ENCODE assay signal across 1 cellular context in the genomic region with DNA sequence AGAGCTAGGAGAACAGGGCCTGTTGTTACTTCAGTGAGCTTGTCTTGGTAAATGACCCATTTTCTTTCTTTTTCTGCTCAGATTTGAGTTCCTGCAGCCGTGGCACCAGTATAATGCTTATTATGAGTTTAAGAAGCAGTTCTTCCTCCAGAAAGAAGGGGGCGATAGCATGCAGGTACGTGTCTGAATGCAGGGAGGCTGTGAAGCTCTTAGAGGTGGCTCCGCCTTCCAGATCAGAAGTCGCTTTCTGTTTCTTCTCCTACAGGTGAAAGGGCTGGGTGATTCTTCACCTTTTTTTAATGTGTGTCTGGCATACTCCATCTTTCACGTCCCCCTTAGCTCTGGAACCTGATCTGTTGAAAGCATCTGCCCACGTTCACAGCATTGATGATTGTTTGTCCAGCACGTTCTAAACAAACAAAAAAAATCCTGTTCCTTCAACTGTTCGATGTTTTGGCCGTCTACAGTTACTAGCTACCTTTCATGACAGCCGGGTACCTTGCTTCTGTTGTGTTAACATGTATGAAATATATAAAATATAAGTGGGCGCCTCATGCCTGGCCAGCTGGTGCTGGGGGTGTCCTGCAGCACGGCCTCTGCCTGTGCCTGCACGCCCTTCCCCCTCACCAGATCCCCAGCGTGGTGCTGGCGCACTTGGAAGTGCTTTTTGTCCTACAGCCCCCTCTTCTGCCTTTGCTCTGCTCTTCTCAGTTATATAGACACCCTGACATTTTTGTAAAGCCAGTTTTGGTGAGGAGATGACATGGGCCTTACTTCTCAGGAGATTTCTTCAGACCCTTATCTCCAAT.
TF ChIP-seq lines count a peak whose summit lies in the region.

No MANE protein-coding gene starts in this region.

TF ChIP-seq in HCT116, 20 proteins besides CTCF, POLR2A, EP300 and RAD21:
- TF ChIP-seq, protein P1, sequence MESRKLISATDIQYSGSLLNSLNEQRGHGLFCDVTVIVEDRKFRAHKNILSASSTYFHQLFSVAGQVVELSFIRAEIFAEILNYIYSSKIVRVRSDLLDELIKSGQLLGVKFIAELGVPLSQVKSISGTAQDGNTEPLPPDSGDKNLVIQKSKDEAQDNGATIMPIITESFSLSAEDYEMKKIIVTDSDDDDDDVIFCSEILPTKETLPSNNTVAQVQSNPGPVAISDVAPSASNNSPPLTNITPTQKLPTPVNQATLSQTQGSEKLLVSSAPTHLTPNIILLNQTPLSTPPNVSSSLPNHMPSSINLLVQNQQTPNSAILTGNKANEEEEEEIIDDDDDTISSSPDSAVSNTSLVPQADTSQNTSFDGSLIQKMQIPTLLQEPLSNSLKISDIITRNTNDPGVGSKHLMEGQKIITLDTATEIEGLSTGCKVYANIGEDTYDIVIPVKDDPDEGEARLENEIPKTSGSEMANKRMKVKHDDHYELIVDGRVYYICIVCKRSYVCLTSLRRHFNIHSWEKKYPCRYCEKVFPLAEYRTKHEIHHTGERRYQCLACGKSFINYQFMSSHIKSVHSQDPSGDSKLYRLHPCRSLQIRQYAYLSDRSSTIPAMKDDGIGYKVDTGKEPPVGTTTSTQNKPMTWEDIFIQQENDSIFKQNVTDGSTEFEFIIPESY (IDR thresholded peaks at IDR 0.05; ENCODE audit: extremely low read depth, insufficient replicate concordance, low read length) = no peak
- no peak for TF ChIP-seq YY1 (IDR thresholded peaks at IDR 0.05; ENCODE audit: extremely low read depth, insufficient replicate concordance, low read depth, low read length)
- TF ChIP-seq, protein P2, sequence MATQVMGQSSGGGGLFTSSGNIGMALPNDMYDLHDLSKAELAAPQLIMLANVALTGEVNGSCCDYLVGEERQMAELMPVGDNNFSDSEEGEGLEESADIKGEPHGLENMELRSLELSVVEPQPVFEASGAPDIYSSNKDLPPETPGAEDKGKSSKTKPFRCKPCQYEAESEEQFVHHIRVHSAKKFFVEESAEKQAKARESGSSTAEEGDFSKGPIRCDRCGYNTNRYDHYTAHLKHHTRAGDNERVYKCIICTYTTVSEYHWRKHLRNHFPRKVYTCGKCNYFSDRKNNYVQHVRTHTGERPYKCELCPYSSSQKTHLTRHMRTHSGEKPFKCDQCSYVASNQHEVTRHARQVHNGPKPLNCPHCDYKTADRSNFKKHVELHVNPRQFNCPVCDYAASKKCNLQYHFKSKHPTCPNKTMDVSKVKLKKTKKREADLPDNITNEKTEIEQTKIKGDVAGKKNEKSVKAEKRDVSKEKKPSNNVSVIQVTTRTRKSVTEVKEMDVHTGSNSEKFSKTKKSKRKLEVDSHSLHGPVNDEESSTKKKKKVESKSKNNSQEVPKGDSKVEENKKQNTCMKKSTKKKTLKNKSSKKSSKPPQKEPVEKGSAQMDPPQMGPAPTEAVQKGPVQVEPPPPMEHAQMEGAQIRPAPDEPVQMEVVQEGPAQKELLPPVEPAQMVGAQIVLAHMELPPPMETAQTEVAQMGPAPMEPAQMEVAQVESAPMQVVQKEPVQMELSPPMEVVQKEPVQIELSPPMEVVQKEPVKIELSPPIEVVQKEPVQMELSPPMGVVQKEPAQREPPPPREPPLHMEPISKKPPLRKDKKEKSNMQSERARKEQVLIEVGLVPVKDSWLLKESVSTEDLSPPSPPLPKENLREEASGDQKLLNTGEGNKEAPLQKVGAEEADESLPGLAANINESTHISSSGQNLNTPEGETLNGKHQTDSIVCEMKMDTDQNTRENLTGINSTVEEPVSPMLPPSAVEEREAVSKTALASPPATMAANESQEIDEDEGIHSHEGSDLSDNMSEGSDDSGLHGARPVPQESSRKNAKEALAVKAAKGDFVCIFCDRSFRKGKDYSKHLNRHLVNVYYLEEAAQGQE (IDR thresholded peaks at IDR 0.05; ENCODE audit: low read depth) = no peak
- TF ChIP-seq, protein P3, sequence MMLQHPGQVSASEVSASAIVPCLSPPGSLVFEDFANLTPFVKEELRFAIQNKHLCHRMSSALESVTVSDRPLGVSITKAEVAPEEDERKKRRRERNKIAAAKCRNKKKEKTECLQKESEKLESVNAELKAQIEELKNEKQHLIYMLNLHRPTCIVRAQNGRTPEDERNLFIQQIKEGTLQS (IDR thresholded peaks at IDR 0.05) = no peak
- TF ChIP-seq EZH2phosphoT487 (IDR thresholded peaks at IDR 0.05; ENCODE audit: borderline replicate concordance) = no peak
- 0 out of 2 replicates have a peak, but pooled peaks have one; percentile 14 for TF ChIP-seq CBX3 (IDR thresholded peaks at IDR 0.05; ENCODE audit: low read depth)
- no peak for TF ChIP-seq ZFX (IDR thresholded peaks at IDR 0.05)
- TF ChIP-seq TCF7L2 (IDR thresholded peaks at IDR 0.05; ENCODE audit: borderline replicate concordance, extremely low read depth, insufficient read depth, insufficient read length) = no peak
TF ChIP-seq in HCT116: peak in this region for 1.
